Comparison of ENCODE assay signal across 23 cellular contexts in the genomic region with DNA sequence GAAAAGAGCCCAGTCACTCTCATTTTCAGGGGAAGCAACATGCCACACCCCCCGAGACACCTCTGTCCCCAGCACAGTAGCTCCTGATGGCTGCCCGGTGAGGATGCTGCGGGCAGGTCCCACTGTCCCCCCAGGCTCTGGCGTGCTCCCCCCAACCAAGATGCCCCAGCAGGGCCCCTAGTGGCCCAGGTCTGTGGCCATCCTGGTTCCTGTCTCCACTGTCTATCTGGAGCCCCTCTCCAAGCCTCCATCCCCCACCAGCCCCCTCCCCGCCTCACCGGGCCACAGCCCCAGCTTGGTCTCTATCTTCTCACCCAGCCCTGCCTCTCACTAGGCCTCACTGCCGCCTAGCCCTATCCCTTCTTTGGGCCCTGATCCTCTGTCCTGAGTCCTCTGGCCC.
"Had no signal": no experiment of that assay in that cellular context is flagged by ENCODE, and none has a peak within 500 bp of the region (broad histone marks: within the 10 kb centered on the region; RNA-seq: fewer than 3 reads in every experiment).

No MANE protein-coding gene starts in this region.

- DNase-seq: activated CD4-positive, alpha-beta memory T cell treated with anti-CD3 and anti-CD28 coated beads, Interleukin-2, amount 10 ng/mL, durations not matched to agents 7 days and 5 days; activated CD4-positive, alpha-beta T cell treated with anti-CD3 and anti-CD28 coated beads, Interleukin-2, amount 10 ng/mL, durations not matched to agents 24 days and 14 days; activated CD4-positive, CD25-positive, alpha-beta regulatory T cell treated with anti-CD3 and anti-CD28 coated beads, Interleukin-2, amount 50 U/mL, for 72 hours; activated CD8-positive, alpha-beta memory T cell treated with anti-CD3 and anti-CD28 coated beads, Interleukin-2, amount 50 U/mL, for 48 hours; activated gamma-delta T cell treated with Interleukin-2 at 50 U/mL for 16 hours; activated naive CD4-positive, alpha-beta T cell treated with anti-CD3 and anti-CD28 coated beads, Interleukin-2, amount 50 U/mL, for 16 hours; activated T-cell treated with anti-CD3 and anti-CD28 coated beads, Interleukin-2, amount 50 U/mL, for 4 hours; amniotic stem cell; central memory CD4-positive, alpha-beta T cell; esophagus squamous epithelium; foreskin melanocyte; left lung; lower lobe of right lung; mesendoderm; psoas muscle; stimulated activated CD4-positive, alpha-beta T cell treated with anti-CD3 and anti-CD28 coated beads, Interleukin-1b, Interleukin-23, amount 100 ng/mL, for 48 hours; stimulated activated CD4-positive, alpha-beta T cell treated with anti-CD3 and anti-CD28 coated beads, Interleukin-4, amount 100 ng/mL, for 4 hours; stimulated activated CD8-positive, alpha-beta memory T cell treated with anti-CD3 and anti-CD28 coated beads, Interleukin-4, amount 100 ng/mL, for 48 hours; stimulated activated naive CD4-positive, alpha-beta T cell treated with Interleukin-2 at 50 U/mL for 16 hours; T-helper 2 cell had no signal

- H3K4me1 Mint-ChIP-seq: activated CD4-positive, alpha-beta memory T cell treated with anti-CD3 and anti-CD28 coated beads, Interleukin-2, amount 10 ng/mL, durations not matched to agents 7 days and 5 days; activated T-helper 17 cell treated with anti-CD3 and anti-CD28 coated beads, Interleukin-2, amount 50 U/mL, for 72 hours had no signal

- ATAC-seq: activated T-cell treated with anti-CD3 and anti-CD28 coated beads, Interleukin-2, amount 50 U/mL, for 4 hours; activated T-helper 17 cell treated with anti-CD3 and anti-CD28 coated beads, Interleukin-2, amount 50 U/mL, for 72 hours; left lung; psoas muscle had no signal

- H3K27ac Mint-ChIP-seq: activated CD4-positive, alpha-beta memory T cell treated with anti-CD3 and anti-CD28 coated beads, Interleukin-2, amount 10 ng/mL, durations not matched to agents 7 days and 5 days; activated T-helper 17 cell treated with anti-CD3 and anti-CD28 coated beads, Interleukin-2, amount 50 U/mL, for 72 hours; dendritic cell treated with granulocyte-macrophage colony-stimulating factor and Interleukin-4, amounts not matched to agents 40 ng/mL and 50 ng/mL, for 4 days; nephron had no signal

- H3K9me3 Mint-ChIP-seq: activated CD4-positive, alpha-beta memory T cell treated with anti-CD3 and anti-CD28 coated beads, Interleukin-2, amount 10 ng/mL, durations not matched to agents 7 days and 5 days; activated CD4-positive, alpha-beta T cell treated with anti-CD3 and anti-CD28 coated beads, Interleukin-2, amount 10 ng/mL, durations not matched to agents 24 days and 14 days; activated T-cell treated with anti-CD3 and anti-CD28 coated beads, Interleukin-2, amount 50 U/mL, for 4 hours; activated T-helper 17 cell treated with anti-CD3 and anti-CD28 coated beads, Interleukin-2, amount 50 U/mL, for 72 hours; dendritic cell treated with granulocyte-macrophage colony-stimulating factor and Interleukin-4, amounts not matched to agents 40 ng/mL and 50 ng/mL, for 4 days; nephron had no signal

- H3K4me3 Mint-ChIP-seq: activated CD4-positive, alpha-beta memory T cell treated with anti-CD3 and anti-CD28 coated beads, Interleukin-2, amount 10 ng/mL, durations not matched to agents 7 days and 5 days; activated CD4-positive, alpha-beta T cell treated with anti-CD3 and anti-CD28 coated beads, Interleukin-2, amount 10 ng/mL, durations not matched to agents 24 days and 14 days; activated T-cell treated with anti-CD3 and anti-CD28 coated beads, Interleukin-2, amount 50 U/mL, for 4 hours; activated T-helper 17 cell treated with anti-CD3 and anti-CD28 coated beads, Interleukin-2, amount 50 U/mL, for 72 hours; dendritic cell treated with granulocyte-macrophage colony-stimulating factor and Interleukin-4, amounts not matched to agents 40 ng/mL and 50 ng/mL, for 4 days; nephron had no signal
